Comparison of ENCODE assay signal across 1 cellular context in genomic region chr1:111769517-111770146, GRCh38.
TF ChIP-seq lines count a peak whose summit lies in the region.

No MANE protein-coding gene starts in this region.

TF ChIP-seq in GM12878, 131 proteins besides CTCF, POLR2A, EP300 and RAD21 (continued from another document):
- TF ChIP-seq RUNX3 (IDR thresholded peaks at IDR 0.05; ENCODE audit: low read length) (0 out of 2 replicates have a peak, but pooled peaks have one; percentile 19), SMARCA5 (IDR thresholded peaks at IDR 0.05) (peak; percentile 62; the same call in 1 of the 2 replicates)
